8 cellular contexts compared by ENCODE assay signal in genomic region chr13:57630661-57631606, GRCh38.
A peak's percentile ranks its signal among the peaks of the same experiment; 100 is the strongest.
DNase-seq lines count a peak whose midpoint lies in the region; ATAC-seq and TF ChIP-seq lines count a peak whose summit lies in the region.

No MANE protein-coding gene starts in this region.

- no peak for ATAC-seq in HG02798 (IDR thresholded peaks at IDR 0.05; ENCODE audit: poor library complexity, unreplicated experiment)

- H3K36me3 ChIP-seq in rectal smooth muscle tissue (ENCODE audit: control insufficient read depth, insufficient read depth, low read length), result no peaks in the 10 kb centered on the region

- H3K27ac ChIP-seq in HL-60 (replicated peaks) (no peak overlapping the region), angular gyrus (ENCODE audit: low read depth, low read length) (peak overlapping the region; percentile 82), rectal smooth muscle tissue (ENCODE audit: low read depth, low read length) (no peak overlapping the region)

- H3K4me3 ChIP-seq in AG10803 (ENCODE audit: low read length) (peak overlapping the region; percentile 52), HL-60 (replicated peaks; ENCODE audit: insufficient read depth, low read length) (peak overlapping the region; percentile 20), rectal smooth muscle tissue (ENCODE audit: low read length) (peak overlapping the region; percentile 69)

- DNase-seq in AG10803 (ENCODE audit: low read depth) (no peak), HL-60 (ENCODE audit: low read depth in 1 of 2, low spot score in 1 of 2) (no peak), hypothalamus (lab: John Stamatoyannopoulos, UW) (peak in 46 of 51 donors; percentile 5 to 94 (median 47)), NCI-H2081 treated with DMSO at 0.1 percent for 48 hours (lab: John Stamatoyannopoulos, UW) (no peak), GM19240 (ENCODE audit: insufficient read length, low spot score) (no peak)

- H3K27me3 ChIP-seq in HL-60 (ENCODE audit: insufficient read depth, poor library complexity, severe bottlenecking) (peaks cover 42% of the 10 kb centered on the region), rectal smooth muscle tissue (ENCODE audit: control insufficient read depth, insufficient read depth, low read length) (peaks cover 9% of the 10 kb centered on the region)

- H3K4me1 ChIP-seq in rectal smooth muscle tissue (ENCODE audit: control insufficient read depth, insufficient read depth, low read length), result no peaks in the 10 kb centered on the region

- TF ChIP-seq CTCF in AG10803 (conservative IDR thresholded peaks at IDR 0.05; ENCODE audit: low read length), result no peak
- no peak for TF ChIP-seq CTCF in HL-60 (IDR thresholded peaks at IDR 0.05; ENCODE audit: insufficient read depth, low read length)

- no peak overlapping the region for H3K9ac ChIP-seq in rectal smooth muscle tissue (ENCODE audit: low read length)

Comparison
In these comparisons a context has a peak if more than half of its experiments do, and no peak if none do; other contexts are left out.
1. DNase-seq: peak in hypothalamus (46 of 51); none in AG10803 (single experiment), HL-60 (0 of 2), NCI-H2081 treated with DMSO at 0.1 percent for 48 hours (single experiment) and GM19240 (single experiment).
2. Peak in every context shown above with its lines, with median percentiles within 50 percentile points of each other: H3K4me3 ChIP-seq.